ENCODE assay signal across 30 cellular contexts in the genomic region with DNA sequence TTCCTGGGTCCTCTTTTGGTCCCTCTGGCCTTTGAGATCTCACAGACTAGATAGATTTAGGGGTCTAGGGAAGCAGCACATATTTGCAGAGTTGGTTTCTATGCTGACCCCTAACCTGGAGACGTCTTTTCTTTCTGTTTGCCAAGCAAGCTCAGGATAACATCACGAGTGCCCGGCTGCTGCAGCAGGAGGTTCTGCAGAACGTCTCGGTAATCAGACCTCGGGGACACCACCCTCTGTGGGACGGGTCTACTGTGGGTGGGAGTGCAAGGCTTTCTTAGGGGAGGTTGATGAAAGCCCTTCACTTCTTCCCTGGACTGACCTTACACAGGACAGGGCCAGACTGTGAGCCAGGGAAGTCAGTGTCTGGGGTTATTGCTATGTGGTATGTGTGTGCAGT. TPM values are rescaled to one million over a fixed set of nuclear protein-coding genes. Genes with fewer than 3 reads are reported as not detected.
A peak's percentile ranks its signal among the peaks of the same experiment; 100 is the strongest.
DNase-seq lines count a peak whose midpoint lies in the region; ATAC-seq, FAIRE-seq and TF ChIP-seq lines count a peak whose summit lies in the region.
"Had no signal": no experiment of that assay in that cellular context is flagged by ENCODE, and none has a peak within 500 bp of the region (broad histone marks: within the 10 kb centered on the region; RNA-seq: fewer than 3 reads in every experiment).

No MANE protein-coding gene starts in this region.

- DNase-seq in activated T-cell treated with anti-CD3 and anti-CD28 coated beads, Interleukin-2, amount 50 U/mL, for 24 hours, result no peak
- no peak for DNase-seq in activated T-cell treated with anti-CD3 and anti-CD28 coated beads, Interleukin-2, amount 50 U/mL, for 1 hour
- DNase-seq in GM12892 (ENCODE audit: insufficient read length), result no peak
- DNase-seq in immature natural killer cell, result no peak
- no peak for DNase-seq in ovary
- no peak for DNase-seq in NCI-H82 (lab: John Stamatoyannopoulos, UW)
- DNase-seq in activated CD4-positive, CD25-positive, alpha-beta regulatory T cell treated with anti-CD3 and anti-CD28 coated beads, Interleukin-2, amount 50 U/mL, for 72 hours, result no peak
- DNase-seq: activated CD4-positive, alpha-beta T cell treated with anti-CD3 and anti-CD28 coated beads for 48 hours; activated naive CD4-positive, alpha-beta T cell treated with anti-CD3 and anti-CD28 coated beads, Interleukin-2, amount 10 ng/mL, durations not matched to agents 7 days and 5 days; activated T-cell treated with anti-CD3 and anti-CD28 coated beads, Interleukin-2, amount 50 U/mL, for 72 hours; anterior cingulate cortex; effector CD8-positive, alpha-beta T cell; H7; NCI-H146; NCI-H2107; NCI-H446; NCI-H774; Peyer's patch; SHP77; stimulated activated naive CD4-positive, alpha-beta T cell treated with Interleukin-2 at 50 U/mL for 16 hours; T-helper 9 cell; upper lobe of right lung had no signal

- no peaks in the 10 kb centered on the region for H3K9me3 ChIP-seq in ovary
- H3K9me3 ChIP-seq: A549, Peyer's patch, suprapubic skin, upper lobe of right lung had no signal

- no peak for FAIRE-seq in GM12892 (lab: Jason Lieb, UNC)
- FAIRE-seq: A549, bronchial epithelial cell had no signal

- no peak for TF ChIP-seq CTCF in ovary (IDR thresholded peaks at IDR 0.05)

- intact Hi-C loops in ovary (cut with DNase I), result no loop called here

- H3K27me3 ChIP-seq in ovary, result no peaks in the 10 kb centered on the region
- H3K27me3 ChIP-seq: Peyer's patch, upper lobe of right lung had no signal

- 89 to 91% (median 90%) methylated on average over 7 of the region's 7 CpGs for WGBS in ovary, 3 donors

- ATAC-seq in stimulated activated memory B cell treated with anti-CD40 and anti-IgM and Interleukin-4, amounts not matched to agents 10 μg/mL and 1 μg/mL and 100 μg/mL, for 72 hours, result peak; percentile 20
- ATAC-seq: A549; activated T-cell treated with anti-CD3 and anti-CD28 coated beads, Interleukin-2, amount 50 U/mL, for 72 hours; left lobe of liver; upper lobe of right lung had no signal

- no peaks in the 10 kb centered on the region for H3K9me3 Mint-ChIP-seq in activated T-cell treated with anti-CD3 and anti-CD28 coated beads, Interleukin-2, amount 50 U/mL, for 24 hours
- no peaks in the 10 kb centered on the region for H3K9me3 Mint-ChIP-seq in immature natural killer cell
- H3K9me3 Mint-ChIP-seq in stimulated activated memory B cell treated with anti-CD40 and anti-IgM and Interleukin-4, amounts not matched to agents 10 μg/mL and 1 μg/mL and 100 μg/mL, for 72 hours, result no peaks in the 10 kb centered on the region
- H3K9me3 Mint-ChIP-seq: activated naive CD4-positive, alpha-beta T cell treated with anti-CD3 and anti-CD28 coated beads, Interleukin-2, amount 10 ng/mL, durations not matched to agents 7 days and 5 days had no signal

- no peak for TF ChIP-seq EP300 in ovary (IDR thresholded peaks at IDR 0.05)

- H3K4me1 ChIP-seq in ovary (ENCODE audit: insufficient read depth), result peaks cover 8% of the 10 kb centered on the region

- H3K4me3 Mint-ChIP-seq in activated T-cell treated with anti-CD3 and anti-CD28 coated beads, Interleukin-2, amount 50 U/mL, for 24 hours, result peak overlapping the region; percentile 25
- H3K4me3 Mint-ChIP-seq in immature natural killer cell, result no peak overlapping the region
- H3K4me3 Mint-ChIP-seq in stimulated activated memory B cell treated with anti-CD40 and anti-IgM and Interleukin-4, amounts not matched to agents 10 μg/mL and 1 μg/mL and 100 μg/mL, for 72 hours, result no peak overlapping the region
- H3K4me3 Mint-ChIP-seq: activated naive CD4-positive, alpha-beta T cell treated with anti-CD3 and anti-CD28 coated beads, Interleukin-2, amount 10 ng/mL, durations not matched to agents 7 days and 5 days; activated T-cell treated with anti-CD3 and anti-CD28 coated beads, Interleukin-2, amount 50 U/mL, for 72 hours had no signal

- H3K27ac ChIP-seq in ovary, result no peak overlapping the region
- H3K27ac ChIP-seq: coronary artery, epithelial cell of prostate, hepatocyte, Peyer's patch, suprapubic skin, upper lobe of right lung had no signal

- H3K4me1 Mint-ChIP-seq in activated T-cell treated with anti-CD3 and anti-CD28 coated beads, Interleukin-2, amount 50 U/mL, for 24 hours (ENCODE audit: low read depth), result peaks cover 90% of the 10 kb centered on the region
- peaks cover 9 to 27% of the 10 kb centered on the region in 2 donors for H3K4me1 Mint-ChIP-seq in immature natural killer cell
- H3K4me1 Mint-ChIP-seq in stimulated activated memory B cell treated with anti-CD40 and anti-IgM and Interleukin-4, amounts not matched to agents 10 μg/mL and 1 μg/mL and 100 μg/mL, for 72 hours, result peaks cover 43% of the 10 kb centered on the region

- TF ChIP-seq POLR2A in GM12892 (IDR thresholded peaks at IDR 0.05; ENCODE audit: low read depth, low read length) (0 out of 2 replicates have a peak, but pooled peaks have one; percentile 24), ovary (IDR thresholded peaks at IDR 0.05) (no peak)

- H3K36me3 Mint-ChIP-seq in activated T-cell treated with anti-CD3 and anti-CD28 coated beads, Interleukin-2, amount 50 U/mL, for 24 hours (ENCODE audit: low read depth), result peaks cover 53% of the 10 kb centered on the region
- H3K36me3 Mint-ChIP-seq in immature natural killer cell, result peaks cover 10 to 35% (median 22%) of the 10 kb centered on the region in 3 donors
- H3K36me3 Mint-ChIP-seq in stimulated activated memory B cell treated with anti-CD40 and anti-IgM and Interleukin-4, amounts not matched to agents 10 μg/mL and 1 μg/mL and 100 μg/mL, for 72 hours, result peaks cover 27% of the 10 kb centered on the region

- no peaks in the 10 kb centered on the region for H3K27me3 Mint-ChIP-seq in activated T-cell treated with anti-CD3 and anti-CD28 coated beads, Interleukin-2, amount 50 U/mL, for 24 hours
- peaks cover 0 to 7% (median 0%) of the 10 kb centered on the region in 3 donors for H3K27me3 Mint-ChIP-seq in immature natural killer cell (ENCODE audit: low read depth in 3 of 3)
- H3K27me3 Mint-ChIP-seq in stimulated activated memory B cell treated with anti-CD40 and anti-IgM and Interleukin-4, amounts not matched to agents 10 μg/mL and 1 μg/mL and 100 μg/mL, for 72 hours, result no peaks in the 10 kb centered on the region

- no peaks in the 10 kb centered on the region for H3K36me3 ChIP-seq in ovary
- H3K36me3 ChIP-seq: Peyer's patch, suprapubic skin had no signal

- H3K27ac Mint-ChIP-seq in activated T-cell treated with anti-CD3 and anti-CD28 coated beads, Interleukin-2, amount 50 U/mL, for 24 hours, result peak overlapping the region; percentile 35
- peak overlapping the region; percentile 60 to 84 (median 72) for H3K27ac Mint-ChIP-seq in immature natural killer cell
- H3K27ac Mint-ChIP-seq in stimulated activated memory B cell treated with anti-CD40 and anti-IgM and Interleukin-4, amounts not matched to agents 10 μg/mL and 1 μg/mL and 100 μg/mL, for 72 hours, result peak overlapping the region; percentile 31

- no peak overlapping the region for H3K4me3 ChIP-seq in ovary
- H3K4me3 ChIP-seq: A549, coronary artery, hepatocyte, Peyer's patch, suprapubic skin, upper lobe of right lung had no signal

RNA-seq across cellular contexts. Expression of a gene that starts 2.9 kb away (rescaled TPM):
- polyA plus RNA-seq in GM12892 (2012; ENCODE audit: missing spikeins), result 12.3 TPM
- polyA plus RNA-seq in immature natural killer cell (10 to 100 TPM in 2 of 3 donors, 1 to 10 TPM in 1; 9.3 to 21.5 (median 13.3) TPM), ovary (under 1 TPM in 1 of 2 donors, not detected in 1; 0.10 TPM)
- total RNA-seq in ovary, result 1 to 10 TPM in 1 of 7 donors, under 1 TPM in 1, not detected in 5; 0.72 to 1.8 TPM
- total RNA-seq: H7, hepatocyte, left lobe of liver, Peyer's patch, suprapubic skin, upper lobe of right lung had no signal
- polyA plus RNA-seq: hepatocyte had no signal

RNA-seq across cellular contexts. Expression of a gene that starts 21.6 kb away (rescaled TPM):
- polyA plus RNA-seq in GM12892 (2012; ENCODE audit: missing spikeins), result 110 TPM
- polyA plus RNA-seq in immature natural killer cell, result 100 to 1,000 TPM; 255 to 454 (median 370) TPM
- 1 to 10 TPM in 4 of 7 donors, under 1 TPM in 3; 0.38 to 8.4 (median 1.6) TPM for total RNA-seq in ovary
- polyA plus RNA-seq in ovary, result 1 to 10 TPM; 2.6 to 6.5 TPM
- total RNA-seq: bronchial epithelial cell, H7 had no signal

RNA-seq across cellular contexts. Expression of a gene that starts 34.7 kb away (rescaled TPM):
- polyA plus RNA-seq in GM12892 (2012; ENCODE audit: missing spikeins), result not detected
- not detected for polyA plus RNA-seq in immature natural killer cell
- 1 to 10 TPM in 1 of 7 donors, not detected in 6; 2.6 TPM for total RNA-seq in ovary
- under 1 TPM in 1 of 2 donors, not detected in 1; 0.30 TPM for polyA plus RNA-seq in ovary
- total RNA-seq: H7, hepatocyte, left lobe of liver, Peyer's patch, upper lobe of right lung had no signal
- polyA plus RNA-seq: hepatocyte had no signal

RNA-seq across cellular contexts. Expression of a gene that starts 46.1 kb away (rescaled TPM):
- polyA plus RNA-seq in GM12892 (2012; ENCODE audit: missing spikeins), result 55.2 TPM
- polyA plus RNA-seq in immature natural killer cell, result under 1 TPM in 2 of 3 donors, not detected in 1; 0.13 to 0.25 TPM
- total RNA-seq in ovary, result 1 to 10 TPM in 3 of 7 donors, under 1 TPM in 3, not detected in 1; 0.10 to 5.3 (median 1.2) TPM
- under 1 TPM; 0.04 to 0.07 TPM for polyA plus RNA-seq in ovary

Comparison
In these comparisons a context has a peak if more than half of its experiments do, and no peak if none do; other contexts are left out.
1. RNA of a gene that starts 2.9 kb away (polyA plus RNA-seq): 9.3 to 21.5 TPM in immature natural killer cell; 0.10 TPM in ovary; every median in the first group is over 4 times any median in the second.
2. RNA of a gene that starts 21.6 kb away (polyA plus RNA-seq): 255 to 454 TPM in immature natural killer cell; 2.6 to 6.5 TPM in ovary; every median in the first group is over 10 times any median in the second.
3. Peak in every context shown above with its lines, with median percentiles within 50 percentile points of each other: H3K27ac Mint-ChIP-seq.